ENCODE assay signal across 27 cellular contexts in the genomic region with DNA sequence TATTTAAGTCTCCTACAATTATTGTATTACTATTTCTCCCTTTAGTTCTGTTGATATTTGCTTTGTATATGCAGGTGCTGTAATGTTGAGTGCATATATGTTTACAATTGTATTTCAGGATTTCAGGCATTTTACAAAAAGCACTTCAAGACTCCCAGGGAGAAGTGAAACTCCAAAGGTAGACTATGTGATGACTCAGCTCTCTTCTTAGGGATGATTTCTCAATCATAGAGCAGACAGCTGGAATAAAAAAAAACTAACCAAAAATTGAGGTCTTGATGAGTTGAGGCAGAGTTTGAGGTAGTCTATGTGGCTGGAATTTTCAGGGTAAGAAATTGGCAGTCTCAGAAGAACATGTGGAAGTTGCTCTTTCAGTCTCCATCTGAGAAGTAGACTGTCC.
DNase-seq lines count a peak whose midpoint lies in the region; ATAC-seq and TF ChIP-seq lines count a peak whose summit lies in the region.
"Had no signal": no experiment of that assay in that cellular context is flagged by ENCODE, and none has a peak within 500 bp of the region (broad histone marks: within the 10 kb centered on the region; RNA-seq: fewer than 3 reads in every experiment).

No MANE protein-coding gene starts in this region.

- H3K79me1 ChIP-seq in mesenchymal stem cell (replicated peaks; ENCODE audit: low read length, poor library complexity, severe bottlenecking) = no peaks in the 10 kb centered on the region

- H3K4me1 Mint-ChIP-seq in mesothelial cell of epicardium = no peaks in the 10 kb centered on the region
- H3K4me1 Mint-ChIP-seq: activated CD4-positive, alpha-beta T cell treated with anti-CD3 and anti-CD28 coated beads, Interleukin-2, amount 10 ng/mL, durations not matched to agents 24 days and 14 days; activated naive CD8-positive, alpha-beta T cell treated with anti-CD3 and anti-CD28 coated beads, Interleukin-2, amount 50 U/mL, for 24 hours; neural crest cell had no signal

- no peak overlapping the region for H3K14ac ChIP-seq in mesenchymal stem cell (ENCODE audit: low read length in 2 of 2)

- TF ChIP-seq CTCF in mesothelial cell of epicardium (IDR thresholded peaks at IDR 0.05; ENCODE audit: unreplicated experiment) = no peak

- no peaks in the 10 kb centered on the region for H3K27me3 Mint-ChIP-seq in mesothelial cell of epicardium (ENCODE audit: low read depth)
- H3K27me3 Mint-ChIP-seq: activated CD4-positive, alpha-beta T cell treated with anti-CD3 and anti-CD28 coated beads, Interleukin-2, amount 10 ng/mL, durations not matched to agents 24 days and 14 days; activated naive CD8-positive, alpha-beta T cell treated with anti-CD3 and anti-CD28 coated beads, Interleukin-2, amount 50 U/mL, for 24 hours; type B pancreatic cell had no signal

- no peak overlapping the region for H3K27ac ChIP-seq in mesenchymal stem cell (ENCODE audit: low read length, poor library complexity, severe bottlenecking)
- H3K27ac ChIP-seq: body of pancreas, heart left ventricle, parathyroid adenoma, VCaP had no signal

- H3K4ac ChIP-seq in mesenchymal stem cell (ENCODE audit: low read depth in 1 of 2, low read length in 2 of 2) = no peak overlapping the region

- DNase-seq in HT1080 (ENCODE audit: low read depth) = peak; percentile 20
- peak; percentile 50 for DNase-seq in NCI-H226
- peak; percentile 22 for DNase-seq in amniotic epithelial cell (ENCODE audit: low read depth)
- DNase-seq in mesenchymal stem cell = peak; percentile 8
- DNase-seq in NCI-H526 treated with DMSO at 0.1 percent for 48 hours (lab: John Stamatoyannopoulos, UW) = no peak
- no peak for DNase-seq in mesothelial cell of epicardium (ENCODE audit: low spot score in 2 of 2, unreplicated experiment in 2 of 2)
- DNase-seq: activated CD4-positive, alpha-beta T cell treated with anti-CD3 and anti-CD28 coated beads, Interleukin-2, amount 10 ng/mL, durations not matched to agents 24 days and 14 days; activated naive CD8-positive, alpha-beta T cell treated with anti-CD3 and anti-CD28 coated beads, Interleukin-2, amount 50 U/mL, for 24 hours; activated T-cell treated with anti-CD3 and anti-CD28 coated beads, Interleukin-2, amount 50 U/mL, for 4 hours; body of pancreas; DND-41; heart left ventricle; KG1; kidney glomerular epithelial cell; NCI-H1048; NCI-H187 treated with DMSO at 0.1 percent for 48 hours; NCI-H524 treated with DMSO at 0.1 percent for 48 hours; right cardiac atrium; SK-N-SH; stimulated activated CD4-positive, alpha-beta T cell treated with anti-CD3 and anti-CD28 coated beads, Interleukin-4, amount 100 ng/mL, for 1 hour had no signal

- no peaks in the 10 kb centered on the region for H3K36me3 ChIP-seq in mesenchymal stem cell (ENCODE audit: control insufficient read depth in 1 of 2, insufficient read depth in 2 of 2, low read depth in 1 of 2, low read length in 2 of 2)
- H3K36me3 ChIP-seq: HAP-1, heart left ventricle had no signal

- H2AK5ac ChIP-seq in mesenchymal stem cell (ENCODE audit: low read length, severe bottlenecking) = no peak overlapping the region

- H4K91ac ChIP-seq in mesenchymal stem cell (ENCODE audit: low read length) = no peak overlapping the region

- H2AFZ ChIP-seq in mesenchymal stem cell (ENCODE audit: low read depth, low read length) = no peak overlapping the region
- H2AFZ ChIP-seq: parathyroid adenoma had no signal

- H2BK120ac ChIP-seq in mesenchymal stem cell (ENCODE audit: low read depth, low read length) = no peak overlapping the region

- no peaks in the 10 kb centered on the region for H3K4me1 ChIP-seq in mesenchymal stem cell (ENCODE audit: control insufficient read depth, insufficient read depth, low read depth, low read length)
- H3K4me1 ChIP-seq: body of pancreas, HAP-1, heart left ventricle, parathyroid adenoma had no signal

- no peaks in the 10 kb centered on the region for H3K27me3 ChIP-seq in mesenchymal stem cell (ENCODE audit: control insufficient read depth in 1 of 2, insufficient read depth in 1 of 2, low read length in 2 of 2)
- H3K27me3 ChIP-seq: body of pancreas, heart left ventricle had no signal

- H4K8ac ChIP-seq in mesenchymal stem cell (ENCODE audit: low read length) = no peak overlapping the region

- H3K23ac ChIP-seq in mesenchymal stem cell (ENCODE audit: low read length in 2 of 2) = no peak overlapping the region

- H3K18ac ChIP-seq in mesenchymal stem cell (ENCODE audit: low read depth in 1 of 2, low read length in 2 of 2) = no peak overlapping the region

- peaks cover 60% of the 10 kb centered on the region for H3K9me3 Mint-ChIP-seq in mesothelial cell of epicardium

- H3K9me3 ChIP-seq in mesenchymal stem cell (ENCODE audit: control insufficient read depth, low read length) = peaks cover 38% of the 10 kb centered on the region
- H3K9me3 ChIP-seq: body of pancreas, HAP-1, SK-N-SH had no signal

- no peak overlapping the region for H2BK12ac ChIP-seq in mesenchymal stem cell (ENCODE audit: low read length in 2 of 2)

- no peak overlapping the region for H2BK15ac ChIP-seq in mesenchymal stem cell (ENCODE audit: low read depth, poor library complexity, severe bottlenecking)

- no peak overlapping the region for H3K4me2 ChIP-seq in mesenchymal stem cell (ENCODE audit: low read length, poor library complexity, severe bottlenecking)
- H3K4me2 ChIP-seq: SK-N-SH had no signal

- no peak overlapping the region for H2BK5ac ChIP-seq in mesenchymal stem cell (ENCODE audit: low read depth, low read length, poor library complexity, severe bottlenecking)

- H3K27ac Mint-ChIP-seq in mesothelial cell of epicardium = no peak overlapping the region
- H3K27ac Mint-ChIP-seq: activated CD4-positive, alpha-beta T cell treated with anti-CD3 and anti-CD28 coated beads, Interleukin-2, amount 10 ng/mL, durations not matched to agents 24 days and 14 days; activated naive CD8-positive, alpha-beta T cell treated with anti-CD3 and anti-CD28 coated beads, Interleukin-2, amount 50 U/mL, for 24 hours; type B pancreatic cell had no signal

- no peak overlapping the region for H3K9ac ChIP-seq in mesenchymal stem cell (ENCODE audit: low read length)
- H3K9ac ChIP-seq: parathyroid adenoma, SK-N-SH had no signal

- H3K4me3 ChIP-seq in mesenchymal stem cell (ENCODE audit: insufficient read depth in 1 of 2, low read depth in 1 of 2, low read length in 2 of 2) = no peak overlapping the region
- H3K4me3 ChIP-seq: body of pancreas, HAP-1, heart left ventricle had no signal

- peaks cover 8% of the 10 kb centered on the region for H3K36me3 Mint-ChIP-seq in mesothelial cell of epicardium
- H3K36me3 Mint-ChIP-seq: CD14-positive monocyte, type B pancreatic cell had no signal

- no peak overlapping the region for H3K4me3 Mint-ChIP-seq in mesothelial cell of epicardium
- H3K4me3 Mint-ChIP-seq: activated CD4-positive, alpha-beta T cell treated with anti-CD3 and anti-CD28 coated beads, Interleukin-2, amount 10 ng/mL, durations not matched to agents 24 days and 14 days; activated naive CD8-positive, alpha-beta T cell treated with anti-CD3 and anti-CD28 coated beads, Interleukin-2, amount 50 U/mL, for 24 hours; activated T-cell treated with anti-CD3 and anti-CD28 coated beads, Interleukin-2, amount 50 U/mL, for 4 hours; CD14-positive monocyte; neural crest cell; type B pancreatic cell had no signal

- ATAC-seq in HG03565 (IDR thresholded peaks at IDR 0.05; ENCODE audit: unreplicated experiment) = no peak
- ATAC-seq: activated naive CD8-positive, alpha-beta T cell treated with anti-CD3 and anti-CD28 coated beads, Interleukin-2, amount 50 U/mL, for 24 hours; activated T-cell treated with anti-CD3 and anti-CD28 coated beads, Interleukin-2, amount 50 U/mL, for 4 hours; body of pancreas; heart left ventricle; right cardiac atrium had no signal

Comparison
In these comparisons a context has a peak if more than half of its experiments do, and no peak if none do; other contexts are left out.
1. DNase-seq: peak in HT1080 (single experiment), NCI-H226 (single experiment), amniotic epithelial cell (single experiment) and mesenchymal stem cell (single experiment); none in NCI-H526 treated with DMSO at 0.1 percent for 48 hours (single experiment) and mesothelial cell of epicardium (0 of 2).